ENCODE assay signal across 1 cellular context in the genomic region with DNA sequence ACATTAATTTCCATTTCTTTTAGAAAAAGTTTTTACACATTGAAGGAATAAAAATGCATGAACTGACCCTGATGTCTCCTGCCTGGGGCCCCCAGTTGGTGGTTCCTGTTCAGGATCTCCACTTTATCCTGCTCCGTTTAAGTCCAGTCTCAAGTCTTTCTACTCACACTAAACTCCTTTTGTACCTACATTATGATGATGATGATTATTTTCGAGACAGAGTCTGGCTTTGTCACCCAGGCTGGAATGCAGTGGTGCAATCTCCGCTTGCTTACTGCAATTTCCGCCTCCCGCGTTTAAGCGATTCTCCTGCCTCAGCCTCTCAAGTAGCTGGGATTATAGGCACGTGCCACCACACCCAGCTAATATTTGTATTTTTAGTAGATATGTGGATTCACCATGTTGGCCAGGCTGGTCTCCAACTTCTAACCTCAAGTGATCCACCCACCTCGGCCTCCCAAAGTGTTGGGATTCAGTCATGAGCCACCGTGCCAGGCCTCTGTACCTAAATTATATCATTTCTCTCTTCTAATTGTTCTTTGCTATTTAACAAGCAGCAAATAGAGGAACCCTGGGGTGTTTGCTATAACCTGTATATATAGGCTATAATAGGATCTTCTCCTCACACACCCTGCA.
TF ChIP-seq lines count a peak whose summit lies in the region.

No MANE protein-coding gene starts in this region.

TF ChIP-seq in IMR-90, 13 proteins besides CTCF, POLR2A, EP300 and RAD21:
- no peak for TF ChIP-seq CHD1 (IDR thresholded peaks at IDR 0.05; ENCODE audit: low read depth, low read length)
- no peak for TF ChIP-seq MAFK (IDR thresholded peaks at IDR 0.05; ENCODE audit: low read depth, low read length)
- TF ChIP-seq SMC3 (IDR thresholded peaks at IDR 0.05; ENCODE audit: low read depth, low read length) = no peak
- no peak for TF ChIP-seq CEBPB (IDR thresholded peaks at IDR 0.05; ENCODE audit: low read depth, low read length)
- no peak for TF ChIP-seq FOS (IDR thresholded peaks at IDR 0.05; ENCODE audit: low read depth, low read length)
- TF ChIP-seq MXI1 (IDR thresholded peaks at IDR 0.05; ENCODE audit: borderline replicate concordance, low read depth, low read length) = no peak
- TF ChIP-seq, protein P1, sequence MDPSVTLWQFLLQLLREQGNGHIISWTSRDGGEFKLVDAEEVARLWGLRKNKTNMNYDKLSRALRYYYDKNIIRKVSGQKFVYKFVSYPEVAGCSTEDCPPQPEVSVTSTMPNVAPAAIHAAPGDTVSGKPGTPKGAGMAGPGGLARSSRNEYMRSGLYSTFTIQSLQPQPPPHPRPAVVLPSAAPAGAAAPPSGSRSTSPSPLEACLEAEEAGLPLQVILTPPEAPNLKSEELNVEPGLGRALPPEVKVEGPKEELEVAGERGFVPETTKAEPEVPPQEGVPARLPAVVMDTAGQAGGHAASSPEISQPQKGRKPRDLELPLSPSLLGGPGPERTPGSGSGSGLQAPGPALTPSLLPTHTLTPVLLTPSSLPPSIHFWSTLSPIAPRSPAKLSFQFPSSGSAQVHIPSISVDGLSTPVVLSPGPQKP (IDR thresholded peaks at IDR 0.05; ENCODE audit: borderline replicate concordance, low read depth, low read length) = no peak
- TF ChIP-seq BHLHE40 (IDR thresholded peaks at IDR 0.05; ENCODE audit: low read depth, low read length) = no peak
